In genomic region chr2:196592331-196592911, GRCh38 we compare ENCODE assay signal across 8 cellular contexts. TPM values are rescaled to one million over a fixed set of nuclear protein-coding genes. Genes with fewer than 3 reads are reported as not detected.
DNase-seq lines count a peak whose midpoint lies in the region; ATAC-seq and TF ChIP-seq lines count a peak whose summit lies in the region.

No MANE protein-coding gene starts in this region.

- H3K79me2 ChIP-seq in ACC112 (ENCODE audit: control insufficient read depth, insufficient read depth, low read length, unreplicated experiment) (no peaks in the 10 kb centered on the region), PC-9 (ENCODE audit: low read depth) (no peaks in the 10 kb centered on the region)

- H2AFZ ChIP-seq in ACC112 (ENCODE audit: low read length, unreplicated experiment) (peak overlapping the region; percentile 95), PC-9 (no peak overlapping the region)

- intact Hi-C loops in PC-9 (cut with micrococcal nuclease; ENCODE audit: unreplicated experiment) (loop anchor here (2.0 kb wide), 1 partner anchor 46 kb away; the partner anchor contains the start of gene CCDC150), lower lobe of right lung (cut with DNase I) (no loop called here)

- H3K27me3 ChIP-seq in ACC112 (ENCODE audit: insufficient read depth, low read length) (no peaks in the 10 kb centered on the region), PC-9 (ENCODE audit: insufficient read depth, low read depth) (peaks cover 19% of the 10 kb centered on the region; the same call in 1 of the 2 replicates), lower lobe of right lung (ENCODE audit: low read depth) (peaks cover 33% of the 10 kb centered on the region), tibial nerve (peaks cover 0 to 7% of the 10 kb centered on the region in 2 donors)

- H3K36me3 ChIP-seq in ACC112 (ENCODE audit: insufficient read depth, low read length) = no peaks in the 10 kb centered on the region
- H3K36me3 ChIP-seq in PC-9 (ENCODE audit: low read depth) = no peaks in the 10 kb centered on the region
- H3K36me3 ChIP-seq in lower lobe of right lung = no peaks in the 10 kb centered on the region
- no peaks in the 10 kb centered on the region for H3K36me3 ChIP-seq in tibial nerve

- H3K4me1 ChIP-seq in ACC112 (ENCODE audit: control insufficient read depth, insufficient read depth, low read length, unreplicated experiment) = no peaks in the 10 kb centered on the region
- H3K4me1 ChIP-seq in PC-9 (replicated peaks; ENCODE audit: insufficient read depth) = no peaks in the 10 kb centered on the region
- peaks cover 6% of the 10 kb centered on the region for H3K4me1 ChIP-seq in lower lobe of right lung
- H3K4me1 ChIP-seq in tibial nerve = peaks cover 0 to 24% (median 0%) of the 10 kb centered on the region in 4 donors

- TF ChIP-seq EP300 in tibial nerve (IDR thresholded peaks at IDR 0.05) = no peak

- POLR2A ChIA-PET in PC-9 (lab: Charles Lee; ENCODE audit: unreplicated experiment) = interaction anchor here (0.6 kb wide), 1 partner anchor 39 kb away, joined by 18 read pairs; no protein-coding TSS in a partner anchor

- no peak overlapping the region; the same call in 1 of the 2 replicates for H3K27ac ChIP-seq in ACC112 (ENCODE audit: low read depth, low read length)
- no peak overlapping the region for H3K27ac ChIP-seq in PC-9
- H3K27ac ChIP-seq in lower lobe of right lung = peak overlapping the region; percentile 65
- peak overlapping the region in 1 of 4 donors; percentile 83 for H3K27ac ChIP-seq in tibial nerve

- peak in 1 of 2 experiments; percentile 37 for DNase-seq in PC-9
- DNase-seq in dermis blood vessel endothelial cell = peak; percentile 47
- DNase-seq in lower lobe of right lung = peak; percentile 50
- DNase-seq in tibial nerve (ENCODE audit: low spot score in 2 of 2) = no peak
- DNase-seq in stimulated activated CD4-positive, alpha-beta T cell treated with anti-CD3 and anti-CD28 coated beads, Interleukin-4, amount 100 ng/mL, for 24 hours = no peak

- ATAC-seq in GM18502 (IDR thresholded peaks at IDR 0.05; ENCODE audit: poor library complexity, unreplicated experiment) = peak; percentile 32
- ATAC-seq in HG03280 (IDR thresholded peaks at IDR 0.05; ENCODE audit: unreplicated experiment) = peak; percentile 25
- peak in 1 of 2 donors; percentile 41 for ATAC-seq in lower lobe of right lung

- H3K9me2 ChIP-seq in PC-9 (ENCODE audit: insufficient read depth) = no peaks in the 10 kb centered on the region

- no peaks in the 10 kb centered on the region for H4K20me1 ChIP-seq in PC-9 (ENCODE audit: insufficient read depth)

- BruUV-seq in PC-9 (replicated peaks; lab: Mats Ljungman, UMichigan) = no TSS peak

- no peaks in the 10 kb centered on the region for H3K9me3 ChIP-seq in PC-9 (ENCODE audit: insufficient read depth, low read depth)
- H3K9me3 ChIP-seq in lower lobe of right lung = no peaks in the 10 kb centered on the region
- H3K9me3 ChIP-seq in tibial nerve = no peaks in the 10 kb centered on the region

- H3F3A ChIP-seq in PC-9 (ENCODE audit: insufficient read depth, low read depth) = no peaks in the 10 kb centered on the region

- CTCF ChIA-PET in PC-9 (lab: Charles Lee) = no interaction called here

- peak overlapping the region; percentile 94 for H3K4me3 ChIP-seq in ACC112 (ENCODE audit: low read depth, low read length)
- H3K4me3 ChIP-seq in PC-9 = peak overlapping the region; percentile 62; the same call in 1 of the 2 replicates
- peak overlapping the region; percentile 65 for H3K4me3 ChIP-seq in lower lobe of right lung
- peak overlapping the region; percentile 61 to 86 (median 67) for H3K4me3 ChIP-seq in tibial nerve

- no peak for TF ChIP-seq CTCF in PC-9 (conservative IDR thresholded peaks at IDR 0.05)
- TF ChIP-seq CTCF in lower lobe of right lung (IDR thresholded peaks at IDR 0.05) = no peak
- TF ChIP-seq CTCF in tibial nerve (IDR thresholded peaks at IDR 0.05) = peak in 1 of 5 experiments; percentile 33

- TF ChIP-seq POLR2A in tibial nerve (IDR thresholded peaks at IDR 0.05) = no peak

- 1% methylated on average over 25 to 27 of the region's 48 CpGs for WGBS in tibial nerve, 2 donors

- peak overlapping the region; percentile 85 for H3K4me2 ChIP-seq in PC-9

RNA-seq across cellular contexts. Expression of gene HECW2, which starts 0.9 kb away (rescaled TPM):
- total RNA-seq in PC-9 (2021) (0.44 and 0.63 TPM in 2 replicates), dermis blood vessel endothelial cell (36.4 and 40.8 TPM in 2 replicates), lower lobe of right lung (52.7 TPM), tibial nerve (1 to 10 TPM; 4.2 to 9.0 (median 7.3) TPM)

RNA-seq across cellular contexts. Expression of gene CCDC150, which starts 47.1 kb away (rescaled TPM):
- total RNA-seq in PC-9 (2021) = 9.8 and 17.8 TPM in 2 replicates
- total RNA-seq in dermis blood vessel endothelial cell = 9.1 and 10.9 TPM in 2 replicates
- total RNA-seq in lower lobe of right lung = 1.5 TPM
- 1 to 10 TPM; 1.8 to 3.5 (median 2.5) TPM for total RNA-seq in tibial nerve

Comparison
In these comparisons a context has a peak if more than half of its experiments do, and no peak if none do; other contexts are left out.
1. DNase-seq: peak in dermis blood vessel endothelial cell (single experiment) and lower lobe of right lung (single experiment); none in tibial nerve (0 of 2) and stimulated activated CD4-positive, alpha-beta T cell treated with anti-CD3 and anti-CD28 coated beads, Interleukin-4, amount 100 ng/mL, for 24 hours (single experiment).
2. Peak in every context shown above with its lines, with median percentiles within 50 percentile points of each other: H3K4me3 ChIP-seq.